Comparison of ENCODE assay signal across 8 cellular contexts in the genomic region with DNA sequence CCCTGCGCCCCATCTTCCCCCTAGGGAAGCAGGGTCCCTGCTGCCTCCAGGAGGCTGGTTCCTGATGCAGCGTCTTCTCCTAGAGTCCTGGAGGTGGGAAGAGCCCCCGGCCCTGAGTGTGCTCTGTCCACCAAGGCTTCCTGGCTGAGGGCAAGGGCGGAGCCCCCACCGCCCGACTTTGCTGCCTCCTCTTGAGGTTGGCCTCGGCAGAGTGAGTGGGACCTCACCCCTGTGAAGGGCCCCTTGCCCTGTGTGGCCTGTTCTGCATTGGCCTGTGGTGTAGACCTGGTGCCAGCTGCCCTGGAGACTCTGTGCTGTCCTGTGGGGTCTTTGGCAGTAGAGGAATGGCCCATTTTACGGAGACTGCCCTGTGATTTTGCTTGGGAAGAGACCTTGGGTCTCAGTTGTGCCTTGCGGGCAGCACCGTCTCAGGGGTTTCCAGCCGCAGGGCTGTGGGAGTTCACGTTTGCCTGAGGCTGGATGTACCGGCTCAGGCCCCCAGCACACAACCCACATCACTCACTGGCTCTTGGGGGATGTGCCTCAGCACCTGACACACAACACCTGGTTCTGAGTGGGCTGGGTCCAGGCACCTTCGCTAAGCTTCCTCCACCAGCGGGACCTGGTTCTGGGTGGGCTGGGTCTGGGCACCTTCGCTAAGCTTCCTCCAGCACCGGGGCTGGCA.
DNase-seq lines count a peak whose midpoint lies in the region; ATAC-seq and TF ChIP-seq lines count a peak whose summit lies in the region.
"Had no signal": no experiment of that assay in that cellular context is flagged by ENCODE, and none has a peak within 500 bp of the region (broad histone marks: within the 10 kb centered on the region; RNA-seq: fewer than 3 reads in every experiment).

No MANE protein-coding gene starts in this region.

- POLR2A ChIA-PET in WTC11 (lab: Charles Lee), result no interaction called here

- peaks cover 97% of the 10 kb centered on the region for H3K79me2 ChIP-seq in GM23248 (ENCODE audit: insufficient read depth)
- H3K79me2 ChIP-seq in fibroblast of lung (ENCODE audit: control insufficient read depth, insufficient read depth, low read length), result peaks cover 69% of the 10 kb centered on the region

- H3K27ac ChIP-seq in GM23248 (peak overlapping the region; percentile 84), fibroblast of lung (ENCODE audit: insufficient read depth, low read length) (peak overlapping the region; percentile 83)

- H3K4me1 ChIP-seq in GM23248 (ENCODE audit: insufficient read depth) (peaks cover 30% of the 10 kb centered on the region), fibroblast of lung (ENCODE audit: control insufficient read depth, extremely low read depth, insufficient read depth, low read length) (peaks cover 19% of the 10 kb centered on the region)

- H2AFZ ChIP-seq in GM23248 (no peak overlapping the region), fibroblast of lung (ENCODE audit: low read length) (no peak overlapping the region)

- H3K9ac ChIP-seq in GM23248, result peak overlapping the region; percentile 80; the same call in 1 of the 2 replicates
- H3K9ac ChIP-seq in fibroblast of lung (ENCODE audit: insufficient read depth, low read length), result peak overlapping the region; percentile 11

- H3K4me1 Mint-ChIP-seq in WTC11, result peaks cover 5% of the 10 kb centered on the region; the same call in 1 of the 2 replicates
- H3K4me1 Mint-ChIP-seq in stimulated activated naive CD8-positive, alpha-beta T cell treated with anti-CD3 and anti-CD28 coated beads, Interleukin-15, Interleukin-2, amounts not matched to agents 100 ng/mL and 50 ng/mL, for 24 hours (ENCODE audit: low read depth), result peaks cover 55% of the 10 kb centered on the region

- peaks cover 7% of the 10 kb centered on the region for H3K36me3 Mint-ChIP-seq in WTC11
- H3K36me3 Mint-ChIP-seq in stimulated activated naive CD8-positive, alpha-beta T cell treated with anti-CD3 and anti-CD28 coated beads, Interleukin-15, Interleukin-2, amounts not matched to agents 100 ng/mL and 50 ng/mL, for 24 hours (ENCODE audit: low read depth), result peaks cover 10% of the 10 kb centered on the region

- no peaks in the 10 kb centered on the region for H3K9me2 ChIP-seq in GM23248 (ENCODE audit: insufficient read depth)

- H3K4me3 Mint-ChIP-seq in WTC11, result no peak overlapping the region
- H3K4me3 Mint-ChIP-seq in stimulated activated naive CD8-positive, alpha-beta T cell treated with anti-CD3 and anti-CD28 coated beads, Interleukin-15, Interleukin-2, amounts not matched to agents 100 ng/mL and 50 ng/mL, for 24 hours, result peak overlapping the region; percentile 81

- in situ Hi-C loops in GM23248 (cut with MboI), result no loop called here

- H3K9me3 Mint-ChIP-seq in WTC11, result no peaks in the 10 kb centered on the region
- H3K9me3 Mint-ChIP-seq in stimulated activated naive CD8-positive, alpha-beta T cell treated with anti-CD3 and anti-CD28 coated beads, Interleukin-15, Interleukin-2, amounts not matched to agents 100 ng/mL and 50 ng/mL, for 24 hours, result no peaks in the 10 kb centered on the region

- no peak for ATAC-seq in WTC11
- no peak for ATAC-seq in GM21528 (IDR thresholded peaks at IDR 0.05; ENCODE audit: low FRiP score, unreplicated experiment)

- CTCF ChIA-PET in WTC11 (lab: Charles Lee), result interaction anchor here (1.2 kb wide), 1 partner anchor 14 kb away, joined by 3 read pairs; no protein-coding TSS in a partner anchor

- no peak overlapping the region for H3K4me2 ChIP-seq in GM23248 (ENCODE audit: unreplicated experiment)
- H3K4me2 ChIP-seq in fibroblast of lung (ENCODE audit: extremely low read depth, insufficient read depth, low read length), result no peak overlapping the region

- H3K27me3 ChIP-seq in GM23248 (replicated peaks; ENCODE audit: insufficient read depth) (no peaks in the 10 kb centered on the region), fibroblast of lung (ENCODE audit: control insufficient read depth, insufficient read depth, low read length) (no peaks in the 10 kb centered on the region)

- peak overlapping the region; percentile 45 for H3K27ac Mint-ChIP-seq in WTC11
- H3K27ac Mint-ChIP-seq in stimulated activated naive CD8-positive, alpha-beta T cell treated with anti-CD3 and anti-CD28 coated beads, Interleukin-15, Interleukin-2, amounts not matched to agents 100 ng/mL and 50 ng/mL, for 24 hours, result peak overlapping the region; percentile 92

- no peaks in the 10 kb centered on the region for H3K36me3 ChIP-seq in GM23248 (ENCODE audit: low read depth)
- peaks cover 22% of the 10 kb centered on the region for H3K36me3 ChIP-seq in fibroblast of lung (ENCODE audit: control insufficient read depth, insufficient read depth, low read length)

- TF ChIP-seq CTCF in WTC11 (IDR thresholded peaks at IDR 0.05) (no peak), fibroblast of lung (conservative IDR thresholded peaks at IDR 0.05 in 1 of 2, IDR thresholded peaks at IDR 0.05 in 1 of 2; ENCODE audit: low read depth in 1 of 2, low read length in 2 of 2) (no peak)

- H3K4me3 ChIP-seq in GM23248 (no peak overlapping the region), fibroblast of lung (replicated peaks in 1 of 4; ENCODE audit: control extremely low read depth in 1 of 4, insufficient read depth in 1 of 4, low read depth in 3 of 4, low read length in 4 of 4) (no peak overlapping the region)

- DNase-seq in GM23248 (no peak), WTC11 (ENCODE audit: low spot score) (no peak), fibroblast of lung (ENCODE audit: low read depth in 2 of 2) (no peak), germinal center (ENCODE audit: low spot score) (no peak), NCI-H526 treated with DMSO at 0.1 percent for 48 hours (lab: John Stamatoyannopoulos, UW) (no peak)
- DNase-seq: NCI-H1105 had no signal

- 78% methylated on average over 14 to 17 of the region's 17 CpGs for WGBS in GM23248 (ENCODE audit: low coverage in 1 of 2, low lambda C conversion rate in 2 of 2, missing lambda C conversion rate in 2 of 2), 2 experiments

- H4K20me1 ChIP-seq in GM23248 (ENCODE audit: insufficient read depth) (no peaks in the 10 kb centered on the region), fibroblast of lung (ENCODE audit: control insufficient read depth, extremely low read depth, insufficient read depth, low read length) (no peaks in the 10 kb centered on the region)

- no peaks in the 10 kb centered on the region for H3F3A ChIP-seq in GM23248 (ENCODE audit: insufficient read depth)

- no peaks in the 10 kb centered on the region for H3K27me3 Mint-ChIP-seq in WTC11 (ENCODE audit: low read depth)
- no peaks in the 10 kb centered on the region for H3K27me3 Mint-ChIP-seq in stimulated activated naive CD8-positive, alpha-beta T cell treated with anti-CD3 and anti-CD28 coated beads, Interleukin-15, Interleukin-2, amounts not matched to agents 100 ng/mL and 50 ng/mL, for 24 hours

- H3K9me3 ChIP-seq in GM23248 (ENCODE audit: low read depth) (no peaks in the 10 kb centered on the region), fibroblast of lung (ENCODE audit: control insufficient read depth, insufficient read depth, low read depth, low read length) (no peaks in the 10 kb centered on the region)

TF ChIP-seq in WTC11, 78 proteins besides CTCF, POLR2A, EP300 and RAD21 (continues in another document):
- TF ChIP-seq, protein P1, sequence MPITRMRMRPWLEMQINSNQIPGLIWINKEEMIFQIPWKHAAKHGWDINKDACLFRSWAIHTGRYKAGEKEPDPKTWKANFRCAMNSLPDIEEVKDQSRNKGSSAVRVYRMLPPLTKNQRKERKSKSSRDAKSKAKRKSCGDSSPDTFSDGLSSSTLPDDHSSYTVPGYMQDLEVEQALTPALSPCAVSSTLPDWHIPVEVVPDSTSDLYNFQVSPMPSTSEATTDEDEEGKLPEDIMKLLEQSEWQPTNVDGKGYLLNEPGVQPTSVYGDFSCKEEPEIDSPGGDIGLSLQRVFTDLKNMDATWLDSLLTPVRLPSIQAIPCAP (CRISPR knock-in tag; IDR thresholded peaks at IDR 0.05), result no peak
- TF ChIP-seq, protein P2, sequence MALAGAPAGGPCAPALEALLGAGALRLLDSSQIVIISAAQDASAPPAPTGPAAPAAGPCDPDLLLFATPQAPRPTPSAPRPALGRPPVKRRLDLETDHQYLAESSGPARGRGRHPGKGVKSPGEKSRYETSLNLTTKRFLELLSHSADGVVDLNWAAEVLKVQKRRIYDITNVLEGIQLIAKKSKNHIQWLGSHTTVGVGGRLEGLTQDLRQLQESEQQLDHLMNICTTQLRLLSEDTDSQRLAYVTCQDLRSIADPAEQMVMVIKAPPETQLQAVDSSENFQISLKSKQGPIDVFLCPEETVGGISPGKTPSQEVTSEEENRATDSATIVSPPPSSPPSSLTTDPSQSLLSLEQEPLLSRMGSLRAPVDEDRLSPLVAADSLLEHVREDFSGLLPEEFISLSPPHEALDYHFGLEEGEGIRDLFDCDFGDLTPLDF (CRISPR knock-in tag; IDR thresholded peaks at IDR 0.05), result no peak
- no peak for TF ChIP-seq NFATC4 (CRISPR knock-in tag; IDR thresholded peaks at IDR 0.05)
- TF ChIP-seq, protein P3, sequence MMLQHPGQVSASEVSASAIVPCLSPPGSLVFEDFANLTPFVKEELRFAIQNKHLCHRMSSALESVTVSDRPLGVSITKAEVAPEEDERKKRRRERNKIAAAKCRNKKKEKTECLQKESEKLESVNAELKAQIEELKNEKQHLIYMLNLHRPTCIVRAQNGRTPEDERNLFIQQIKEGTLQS (CRISPR knock-in tag; conservative IDR thresholded peaks at IDR 0.05), result no peak
- no peak for TF ChIP-seq ELF4 (CRISPR knock-in tag; IDR thresholded peaks at IDR 0.05; ENCODE audit: low read depth)
- TF ChIP-seq SP1 (CRISPR knock-in tag; conservative IDR thresholded peaks at IDR 0.05), result no peak
- no peak for TF ChIP-seq ZBTB21 (CRISPR knock-in tag; IDR thresholded peaks at IDR 0.05; ENCODE audit: borderline replicate concordance)
- TF ChIP-seq NR3C1 (CRISPR knock-in tag; conservative IDR thresholded peaks at IDR 0.05; ENCODE audit: low read depth), result no peak
- TF ChIP-seq, protein P4, sequence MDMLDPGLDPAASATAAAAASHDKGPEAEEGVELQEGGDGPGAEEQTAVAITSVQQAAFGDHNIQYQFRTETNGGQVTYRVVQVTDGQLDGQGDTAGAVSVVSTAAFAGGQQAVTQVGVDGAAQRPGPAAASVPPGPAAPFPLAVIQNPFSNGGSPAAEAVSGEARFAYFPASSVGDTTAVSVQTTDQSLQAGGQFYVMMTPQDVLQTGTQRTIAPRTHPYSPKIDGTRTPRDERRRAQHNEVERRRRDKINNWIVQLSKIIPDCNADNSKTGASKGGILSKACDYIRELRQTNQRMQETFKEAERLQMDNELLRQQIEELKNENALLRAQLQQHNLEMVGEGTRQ (CRISPR knock-in tag; IDR thresholded peaks at IDR 0.05), result no peak
- no peak for TF ChIP-seq ZMAT4 (CRISPR knock-in tag; IDR thresholded peaks at IDR 0.05)
